ENCODE assay signal across 21 cellular contexts in genomic region chr2:120510751-120511395, GRCh38.
A peak's percentile ranks its signal among the peaks of the same experiment; 100 is the strongest.
DNase-seq lines count a peak whose midpoint lies in the region; ATAC-seq and TF ChIP-seq lines count a peak whose summit lies in the region.
"Had no signal": no experiment of that assay in that cellular context is flagged by ENCODE, and none has a peak within 500 bp of the region (broad histone marks: within the 10 kb centered on the region; RNA-seq: fewer than 3 reads in every experiment).

No MANE protein-coding gene starts in this region.

- H2AFZ ChIP-seq in neural progenitor cell (replicated peaks): no peak overlapping the region

- no peak overlapping the region for H3K4me3 ChIP-seq in WERI-Rb-1 (ENCODE audit: low read depth, low read length)
- H3K4me3 ChIP-seq in endodermal cell (ENCODE audit: low read length): no peak overlapping the region
- no peak overlapping the region for H3K4me3 ChIP-seq in neural progenitor cell
- H3K4me3 ChIP-seq: SJSA1 had no signal

- 80 to 89% methylated on average over 2 to 11 of the region's 11 CpGs for WGBS in endodermal cell (ENCODE audit: insufficient coverage in 1 of 2, insufficient read length in 1 of 2), 2 experiments

- ATAC-seq in HG03432 (IDR thresholded peaks at IDR 0.05; ENCODE audit: unreplicated experiment): no peak
- ATAC-seq: CD8-positive, alpha-beta T cell; HCT116; PC-3 had no signal

- H3K4me1 Mint-ChIP-seq in endodermal cell: peaks cover 3% of the 10 kb centered on the region
- peaks cover 52% of the 10 kb centered on the region for H3K4me1 Mint-ChIP-seq in neural progenitor cell
- H3K4me1 Mint-ChIP-seq in mesothelial cell of epicardium: no peaks in the 10 kb centered on the region

- no peak for DNase-seq in WERI-Rb-1
- no peak for DNase-seq in endodermal cell
- DNase-seq in neural progenitor cell (ENCODE audit: low spot score): no peak
- no peak for DNase-seq in mesothelial cell of epicardium (ENCODE audit: low spot score in 2 of 2, unreplicated experiment in 2 of 2)
- no peak for DNase-seq in DMS 273 treated with DMSO at 0.1 percent for 48 hours (lab: John Stamatoyannopoulos, UW)
- DNase-seq in NCI-H2029 (lab: John Stamatoyannopoulos, UW): no peak
- DNase-seq: CD8-positive, alpha-beta T cell; DMS79 treated with DMSO at 0.1 percent for 48 hours; KBM-7; MV-4-11; NCI-H1105; NCI-H1436 treated with DMSO at 0.1 percent for 48 hours; NCI-H187 treated with DMSO at 0.1 percent for 48 hours; NCI-H2107; NCI-H524; NCI-H748 treated with DMSO at 0.1 percent for 48 hours; PC-3 had no signal

- H3K9me3 ChIP-seq in WERI-Rb-1 (ENCODE audit: severe bottlenecking): no peaks in the 10 kb centered on the region
- no peaks in the 10 kb centered on the region for H3K9me3 ChIP-seq in endodermal cell (ENCODE audit: control insufficient read depth, low read length)
- no peaks in the 10 kb centered on the region for H3K9me3 ChIP-seq in neural progenitor cell (ENCODE audit: low read depth)
- H3K9me3 ChIP-seq: Caco-2, SJSA1 had no signal

- no peak overlapping the region for H3K27ac Mint-ChIP-seq in endodermal cell
- peak overlapping the region; percentile 94 for H3K27ac Mint-ChIP-seq in neural progenitor cell
- no peak overlapping the region for H3K27ac Mint-ChIP-seq in mesothelial cell of epicardium
- H3K27ac Mint-ChIP-seq: CD8-positive, alpha-beta T cell had no signal

- H3K36me3 ChIP-seq in WERI-Rb-1: no peaks in the 10 kb centered on the region
- no peaks in the 10 kb centered on the region for H3K36me3 ChIP-seq in endodermal cell (ENCODE audit: control insufficient read depth, insufficient read depth, low read length)
- H3K36me3 ChIP-seq in neural progenitor cell: no peaks in the 10 kb centered on the region
- H3K36me3 ChIP-seq: SJSA1 had no signal

- peak overlapping the region; percentile 39 for H3K27ac ChIP-seq in WERI-Rb-1
- H3K27ac ChIP-seq in endodermal cell (ENCODE audit: low read depth, low read length): peak overlapping the region; percentile 57
- no peak overlapping the region for H3K27ac ChIP-seq in neural progenitor cell
- H3K27ac ChIP-seq: SJSA1 had no signal

- H3K27me3 ChIP-seq in WERI-Rb-1 (ENCODE audit: insufficient read depth, low read depth, severe bottlenecking) (no peaks in the 10 kb centered on the region), endodermal cell (ENCODE audit: control insufficient read depth, insufficient read depth, low read length, poor library complexity, severe bottlenecking) (peaks cover 30% of the 10 kb centered on the region), neural progenitor cell (peaks cover 54% of the 10 kb centered on the region)
- H3K27me3 ChIP-seq: SJSA1 had no signal

- H3K9ac ChIP-seq in endodermal cell (ENCODE audit: extremely low read depth, low read length, poor library complexity, severe bottlenecking) (no peak overlapping the region), neural progenitor cell (no peak overlapping the region)

- no peaks in the 10 kb centered on the region for H3K4me1 ChIP-seq in endodermal cell (ENCODE audit: control insufficient read depth, insufficient read depth, low read length)
- H3K4me1 ChIP-seq in neural progenitor cell: peaks cover 8% of the 10 kb centered on the region
- H3K4me1 ChIP-seq: Caco-2, SJSA1 had no signal

- H3K36me3 Mint-ChIP-seq in endodermal cell (ENCODE audit: low read depth) (no peaks in the 10 kb centered on the region), neural progenitor cell (no peaks in the 10 kb centered on the region), mesothelial cell of epicardium (no peaks in the 10 kb centered on the region)
- H3K36me3 Mint-ChIP-seq: CD8-positive, alpha-beta T cell had no signal

- H3K9me3 Mint-ChIP-seq in endodermal cell (no peaks in the 10 kb centered on the region), neural progenitor cell (no peaks in the 10 kb centered on the region), mesothelial cell of epicardium (no peaks in the 10 kb centered on the region)
- H3K9me3 Mint-ChIP-seq: CD8-positive, alpha-beta T cell had no signal

- H3K4me3 Mint-ChIP-seq in endodermal cell (no peak overlapping the region), neural progenitor cell (no peak overlapping the region), mesothelial cell of epicardium (no peak overlapping the region)
- H3K4me3 Mint-ChIP-seq: CD8-positive, alpha-beta T cell had no signal

- no peak overlapping the region for H3K4me2 ChIP-seq in neural progenitor cell

- H3K27me3 Mint-ChIP-seq in endodermal cell (ENCODE audit: insufficient read depth) (peaks cover 31% of the 10 kb centered on the region), neural progenitor cell (ENCODE audit: insufficient read depth, low read depth) (peaks cover 24% of the 10 kb centered on the region), mesothelial cell of epicardium (ENCODE audit: low read depth) (peaks cover 52% of the 10 kb centered on the region)

- no peaks in the 10 kb centered on the region for H3F3A ChIP-seq in neural progenitor cell (ENCODE audit: low read depth)

- no peaks in the 10 kb centered on the region for H4K20me1 ChIP-seq in neural progenitor cell (ENCODE audit: low read depth)

- no peaks in the 10 kb centered on the region for H3K79me2 ChIP-seq in neural progenitor cell (ENCODE audit: low read depth)

- TF ChIP-seq CTCF in WERI-Rb-1 (IDR thresholded peaks at IDR 0.05; ENCODE audit: low read depth, low read length) (no peak), endodermal cell (conservative IDR thresholded peaks at IDR 0.05) (no peak), neural progenitor cell (IDR thresholded peaks at IDR 0.05) (no peak), mesothelial cell of epicardium (IDR thresholded peaks at IDR 0.05; ENCODE audit: unreplicated experiment) (no peak)
